Comparison of ENCODE assay signal across 22 cellular contexts in genomic region chr3:99911433-99911832, GRCh38.
DNase-seq lines count a peak whose midpoint lies in the region; ATAC-seq and TF ChIP-seq lines count a peak whose summit lies in the region.
"Had no signal": no experiment of that assay in that cellular context is flagged by ENCODE, and none has a peak within 500 bp of the region (broad histone marks: within the 10 kb centered on the region; RNA-seq: fewer than 3 reads in every experiment).

No MANE protein-coding gene starts in this region.

- POLR2A ChIA-PET in MCF 10A (lab: Yijun Ruan, JAX) (interaction anchor here (0.7 to 1.9 kb wide), 5 partner anchors 8 to 862 kb away, joined by 3 to 8 read pairs (median 3); no protein-coding TSS in a partner anchor), SK-N-SH (lab: Yijun Ruan, JAX) (no interaction called here)

- no peak for TF ChIP-seq POLR2A in breast epithelium (IDR thresholded peaks at IDR 0.05)

- peak overlapping the region; percentile 55 for H2AK5ac ChIP-seq in mesenchymal stem cell (ENCODE audit: low read length, severe bottlenecking)
- no peak overlapping the region for H2AK5ac ChIP-seq in trophoblast cell (ENCODE audit: low read length)

- H3K18ac ChIP-seq in mesenchymal stem cell (ENCODE audit: low read depth in 1 of 2, low read length in 2 of 2) (no peak overlapping the region), trophoblast cell (ENCODE audit: low read length) (no peak overlapping the region)

- no peaks in the 10 kb centered on the region for H3K9me3 ChIP-seq in breast epithelium
- H3K9me3 ChIP-seq in SK-N-SH = no peaks in the 10 kb centered on the region
- H3K9me3 ChIP-seq in mesenchymal stem cell (ENCODE audit: control insufficient read depth, low read length) = no peaks in the 10 kb centered on the region
- no peaks in the 10 kb centered on the region for H3K9me3 ChIP-seq in trophoblast cell (ENCODE audit: insufficient read depth, low read depth, low read length)
- H3K9me3 ChIP-seq: HAP-1, prostate gland had no signal

- H3K36me3 Mint-ChIP-seq in MCF 10A (ENCODE audit: insufficient read depth, unreplicated experiment) = peaks cover 5% of the 10 kb centered on the region
- H3K36me3 Mint-ChIP-seq: CD14-positive monocyte had no signal

- H3K4me3 ChIP-seq in breast epithelium (no peak overlapping the region), SK-N-SH (ENCODE audit: low read depth in 2 of 2, low read length in 1 of 2) (no peak overlapping the region), mesenchymal stem cell (ENCODE audit: insufficient read depth in 1 of 2, low read depth in 1 of 2, low read length in 2 of 2) (no peak overlapping the region), trophoblast cell (ENCODE audit: low read depth, low read length) (no peak overlapping the region)
- H3K4me3 ChIP-seq: HAP-1, K562, prostate gland, SK-N-MC had no signal

- H4K91ac ChIP-seq in mesenchymal stem cell (ENCODE audit: low read length) (no peak overlapping the region), trophoblast cell (ENCODE audit: low read depth, low read length) (no peak overlapping the region)

- H2AFZ ChIP-seq in SK-N-SH (ENCODE audit: low read depth) (no peak overlapping the region), mesenchymal stem cell (ENCODE audit: low read depth, low read length) (no peak overlapping the region), trophoblast cell (ENCODE audit: insufficient read depth, low read length, poor library complexity) (no peak overlapping the region)

- H3K27ac ChIP-seq in breast epithelium = no peak overlapping the region
- H3K27ac ChIP-seq in SK-N-SH (ENCODE audit: low read depth in 2 of 2, low read length in 1 of 2) = no peak overlapping the region
- peak overlapping the region; percentile 77 for H3K27ac ChIP-seq in mesenchymal stem cell (ENCODE audit: low read length, poor library complexity, severe bottlenecking)
- no peak overlapping the region for H3K27ac ChIP-seq in trophoblast cell (ENCODE audit: low read depth, low read length)
- H3K27ac ChIP-seq: prostate gland, SK-N-MC had no signal

- intact Hi-C loops in MCF 10A (cut with micrococcal nuclease) (no loop called here), breast epithelium (cut with DNase I; ENCODE audit: low total_unique reads) (no loop called here)

- TF ChIP-seq EP300 in SK-N-SH (IDR thresholded peaks at IDR 0.05; ENCODE audit: borderline replicate concordance in 1 of 2, low read depth in 1 of 2, low read length in 1 of 2) = peak in 1 of 2 experiments; percentile 44; a peak in 1 of 4 replicates

- peaks cover 9% of the 10 kb centered on the region for H3F3A ChIP-seq in SK-N-SH (replicated peaks; ENCODE audit: insufficient read depth)

- no peaks in the 10 kb centered on the region for H4K20me1 ChIP-seq in SK-N-SH (ENCODE audit: insufficient read depth)

- CTCF ChIA-PET in MCF 10A (lab: Yijun Ruan, JAX) (no interaction called here), SK-N-SH (lab: Yijun Ruan, JAX) (interaction anchor here (1.0 to 2.0 kb wide), 2 partner anchors 11 to 19 kb away, joined by 3 to 4 read pairs; no protein-coding TSS in a partner anchor)

- no peaks in the 10 kb centered on the region for H3K4me1 ChIP-seq in breast epithelium
- H3K4me1 ChIP-seq in SK-N-SH (ENCODE audit: control insufficient read depth in 1 of 2, insufficient read depth in 2 of 2, low read depth in 1 of 2, low read length in 1 of 2) = peaks cover 8 to 18% of the 10 kb centered on the region in 2 experiments; a peak in 3 of 4 replicates
- H3K4me1 ChIP-seq in mesenchymal stem cell (ENCODE audit: control insufficient read depth, insufficient read depth, low read depth, low read length) = peaks cover 3% of the 10 kb centered on the region
- H3K4me1 ChIP-seq in trophoblast cell (ENCODE audit: control insufficient read depth in 1 of 2, insufficient read depth in 2 of 2, low read length in 2 of 2) = no peaks in the 10 kb centered on the region
- H3K4me1 ChIP-seq: prostate gland had no signal

- no peaks in the 10 kb centered on the region for H3K27me3 ChIP-seq in breast epithelium
- no peaks in the 10 kb centered on the region for H3K27me3 ChIP-seq in SK-N-SH (ENCODE audit: insufficient read depth)
- no peaks in the 10 kb centered on the region for H3K27me3 ChIP-seq in mesenchymal stem cell (ENCODE audit: control insufficient read depth in 1 of 2, insufficient read depth in 1 of 2, low read length in 2 of 2)
- no peaks in the 10 kb centered on the region for H3K27me3 ChIP-seq in trophoblast cell (ENCODE audit: insufficient read depth, low read length)

- WGBS in SK-N-SH (ENCODE audit: low lambda C conversion rate) = 68% methylated on average over 3 of the region's 3 CpGs
- 57% methylated on average over 3 of the region's 3 CpGs for WGBS in mesenchymal stem cell
- no CpG with 5 or more reads among the region's 3 CpGs for WGBS in trophoblast cell (ENCODE audit: extremely low coverage, insufficient coverage, insufficient read length)

- H3K9me2 ChIP-seq in SK-N-SH = no peaks in the 10 kb centered on the region

- H3K4ac ChIP-seq in mesenchymal stem cell (ENCODE audit: low read depth in 1 of 2, low read length in 2 of 2) = no peak overlapping the region
- no peak overlapping the region for H3K4ac ChIP-seq in trophoblast cell (ENCODE audit: low read depth, low read length)

- H3K79me1 ChIP-seq in mesenchymal stem cell (replicated peaks; ENCODE audit: low read length, poor library complexity, severe bottlenecking) = peaks cover 1% of the 10 kb centered on the region
- no peaks in the 10 kb centered on the region for H3K79me1 ChIP-seq in trophoblast cell (ENCODE audit: low read length)

- H3K14ac ChIP-seq in mesenchymal stem cell (ENCODE audit: low read length in 2 of 2) = no peak overlapping the region
- no peak overlapping the region for H3K14ac ChIP-seq in trophoblast cell (ENCODE audit: low read length)

- DNase-seq in MCF 10A (ENCODE audit: unreplicated experiment) (no peak), breast epithelium (ENCODE audit: low spot score in 2 of 2) (no peak), SK-N-SH (peak; percentile 29), mesenchymal stem cell (no peak), NCI-H1930 (lab: John Stamatoyannopoulos, UW) (no peak), trophoblast cell (no peak)
- DNase-seq: activated CD4-positive, alpha-beta T cell treated with anti-CD3 and anti-CD28 coated beads for 36 hours; activated CD8-positive, alpha-beta memory T cell treated with anti-CD3 and anti-CD28 coated beads, Interleukin-2, amount 10 ng/mL, durations not matched to agents 7 days and 5 days; DMS153; kidney glomerular epithelial cell; naive thymus-derived CD8-positive, alpha-beta T cell; NCI-H2081 treated with DMSO at 0.1 percent for 48 hours; NCI-H774 had no signal

- H3K27me3 Mint-ChIP-seq in MCF 10A (ENCODE audit: insufficient read depth, unreplicated experiment) = no peaks in the 10 kb centered on the region
- H3K27me3 Mint-ChIP-seq: activated CD4-positive, alpha-beta T cell treated with anti-CD3 and anti-CD28 coated beads for 36 hours; activated CD8-positive, alpha-beta memory T cell treated with anti-CD3 and anti-CD28 coated beads, Interleukin-2, amount 10 ng/mL, durations not matched to agents 7 days and 5 days; memory B cell; naive thymus-derived CD8-positive, alpha-beta T cell had no signal

- H3K36me3 ChIP-seq in breast epithelium = no peaks in the 10 kb centered on the region
- H3K36me3 ChIP-seq in SK-N-SH (replicated peaks in 1 of 2; ENCODE audit: control insufficient read depth in 1 of 2, insufficient read depth in 2 of 2, low read length in 1 of 2) = no peaks in the 10 kb centered on the region
- no peaks in the 10 kb centered on the region for H3K36me3 ChIP-seq in mesenchymal stem cell (ENCODE audit: control insufficient read depth in 1 of 2, insufficient read depth in 2 of 2, low read depth in 1 of 2, low read length in 2 of 2)
- H3K36me3 ChIP-seq in trophoblast cell (ENCODE audit: control insufficient read depth in 1 of 2, insufficient read depth in 2 of 2, low read length in 2 of 2) = no peaks in the 10 kb centered on the region
- H3K36me3 ChIP-seq: HAP-1, prostate gland had no signal

- no peak overlapping the region for H2BK120ac ChIP-seq in mesenchymal stem cell (ENCODE audit: low read depth, low read length)
- H2BK120ac ChIP-seq in trophoblast cell (ENCODE audit: insufficient read depth, low read length, poor library complexity) = no peak overlapping the region

- no peak overlapping the region for H4K12ac ChIP-seq in trophoblast cell (ENCODE audit: low read depth, low read length)

- H3K4me2 ChIP-seq in SK-N-SH = no peak overlapping the region
- no peak overlapping the region for H3K4me2 ChIP-seq in mesenchymal stem cell (ENCODE audit: low read length, poor library complexity, severe bottlenecking)
- no peak overlapping the region for H3K4me2 ChIP-seq in trophoblast cell (ENCODE audit: low read length)

- no peak overlapping the region for H2BK15ac ChIP-seq in mesenchymal stem cell (ENCODE audit: low read depth, poor library complexity, severe bottlenecking)

- H2BK5ac ChIP-seq in mesenchymal stem cell (ENCODE audit: low read depth, low read length, poor library complexity, severe bottlenecking) (no peak overlapping the region), trophoblast cell (ENCODE audit: low read depth, low read length, poor library complexity) (no peak overlapping the region)

- peaks cover 29% of the 10 kb centered on the region for H3K4me1 Mint-ChIP-seq in MCF 10A (ENCODE audit: insufficient read depth, unreplicated experiment)
- H3K4me1 Mint-ChIP-seq: activated CD8-positive, alpha-beta memory T cell treated with anti-CD3 and anti-CD28 coated beads, Interleukin-2, amount 10 ng/mL, durations not matched to agents 7 days and 5 days had no signal

- H3K79me2 ChIP-seq in SK-N-SH (ENCODE audit: insufficient read depth) = no peaks in the 10 kb centered on the region
- H3K79me2 ChIP-seq in trophoblast cell (ENCODE audit: control insufficient read depth, insufficient read depth, low read length, poor library complexity) = no peaks in the 10 kb centered on the region

- H4K8ac ChIP-seq in mesenchymal stem cell (ENCODE audit: low read length) (no peak overlapping the region), trophoblast cell (ENCODE audit: low read depth, low read length) (no peak overlapping the region)

- H2BK12ac ChIP-seq in mesenchymal stem cell (ENCODE audit: low read length in 2 of 2) (no peak overlapping the region), trophoblast cell (ENCODE audit: low read length) (no peak overlapping the region)

- no peak overlapping the region for H3K4me3 Mint-ChIP-seq in MCF 10A (ENCODE audit: unreplicated experiment)
- H3K4me3 Mint-ChIP-seq: activated CD4-positive, alpha-beta T cell treated with anti-CD3 and anti-CD28 coated beads for 36 hours; activated CD8-positive, alpha-beta memory T cell treated with anti-CD3 and anti-CD28 coated beads, Interleukin-2, amount 10 ng/mL, durations not matched to agents 7 days and 5 days; CD14-positive monocyte; memory B cell; naive thymus-derived CD8-positive, alpha-beta T cell had no signal

- TF ChIP-seq CTCF in MCF 10A (IDR thresholded peaks at IDR 0.05; ENCODE audit: unreplicated experiment) (no peak), breast epithelium (IDR thresholded peaks at IDR 0.05) (no peak), SK-N-SH (IDR thresholded peaks at IDR 0.05) (no peak)

- H3K9ac ChIP-seq in SK-N-SH (no peak overlapping the region), mesenchymal stem cell (ENCODE audit: low read length) (no peak overlapping the region), trophoblast cell (ENCODE audit: low read length) (no peak overlapping the region)

- no TSS peak for BruUV-seq in MCF 10A (replicated peaks; lab: Mats Ljungman, UMichigan)

- H3K27ac Mint-ChIP-seq in MCF 10A (ENCODE audit: low read depth, unreplicated experiment) = peak overlapping the region; percentile 78
- H3K27ac Mint-ChIP-seq: activated CD4-positive, alpha-beta T cell treated with anti-CD3 and anti-CD28 coated beads for 36 hours; activated CD8-positive, alpha-beta memory T cell treated with anti-CD3 and anti-CD28 coated beads, Interleukin-2, amount 10 ng/mL, durations not matched to agents 7 days and 5 days; activated T-helper 2 cell treated with anti-CD3 and anti-CD28 coated beads, Interferon-gamma antibody, Interleukin-2, Interleukin-4, amounts not matched to agents 10 μg/mL and 5 μg/mL and 100 μg/mL, durations not matched to agents 14 hours and 24 hours and 36 hours; CD14-positive monocyte; memory B cell; naive thymus-derived CD8-positive, alpha-beta T cell had no signal

- H3K23ac ChIP-seq in mesenchymal stem cell (ENCODE audit: low read length in 2 of 2) (no peak overlapping the region), trophoblast cell (ENCODE audit: low read length) (no peak overlapping the region)

- H3K9me3 Mint-ChIP-seq in MCF 10A (ENCODE audit: unreplicated experiment) = no peaks in the 10 kb centered on the region
- H3K9me3 Mint-ChIP-seq: activated T-helper 2 cell treated with anti-CD3 and anti-CD28 coated beads, Interferon-gamma antibody, Interleukin-2, Interleukin-4, amounts not matched to agents 10 μg/mL and 5 μg/mL and 100 μg/mL, durations not matched to agents 14 hours and 24 hours and 36 hours; memory B cell had no signal

- no peak for TF ChIP-seq RAD21 in SK-N-SH (IDR thresholded peaks at IDR 0.05; ENCODE audit: low read length)

- ATAC-seq in GM21786 (IDR thresholded peaks at IDR 0.05; ENCODE audit: unreplicated experiment) = no peak
- no peak for ATAC-seq in HG03039 (IDR thresholded peaks at IDR 0.05; ENCODE audit: unreplicated experiment)
- ATAC-seq: activated CD4-positive, alpha-beta T cell treated with anti-CD3 and anti-CD28 coated beads for 36 hours; activated CD8-positive, alpha-beta memory T cell treated with anti-CD3 and anti-CD28 coated beads, Interleukin-2, amount 10 ng/mL, durations not matched to agents 7 days and 5 days; K562; naive thymus-derived CD8-positive, alpha-beta T cell had no signal
